Comparison of ENCODE assay signal across 25 cellular contexts in the genomic region with DNA sequence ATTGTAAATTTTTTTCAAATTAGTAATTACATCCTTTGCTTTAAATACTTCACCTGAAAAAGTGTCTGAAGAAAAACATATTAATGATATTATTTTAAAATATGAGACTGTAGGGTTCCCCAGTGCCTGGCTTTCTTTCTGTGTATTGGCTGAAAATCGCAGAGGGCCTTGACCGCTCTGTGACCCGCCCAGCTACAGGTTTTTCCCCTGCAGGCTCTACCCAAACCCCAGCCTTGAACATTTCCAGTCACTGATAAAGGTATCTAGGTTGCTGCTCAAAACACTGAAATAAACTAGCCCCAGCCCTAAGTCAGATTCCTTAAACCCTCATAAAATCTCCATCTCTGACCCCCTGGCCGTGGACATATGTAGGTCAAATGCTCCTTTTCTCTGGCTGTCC.
"Had no signal": no experiment of that assay in that cellular context is flagged by ENCODE, and none has a peak within 500 bp of the region (broad histone marks: within the 10 kb centered on the region; RNA-seq: fewer than 3 reads in every experiment).

No MANE protein-coding gene starts in this region.

- H3K9me3 Mint-ChIP-seq: activated B cell treated with CpG ODN at 0.5 μM for 24 hours; activated CD4-positive, alpha-beta T cell treated with anti-CD3 and anti-CD28 coated beads, Interleukin-2, amount 10 ng/mL, durations not matched to agents 24 days and 14 days had no signal

- H3K9ac ChIP-seq: KMS-11 had no signal

- H3K4me1 Mint-ChIP-seq: activated B cell treated with CpG ODN at 0.5 μM for 24 hours had no signal

- H3K4me3 ChIP-seq: cardiac muscle cell had no signal

- DNase-seq: activated B cell treated with CpG ODN at 0.5 μM for 24 hours; activated CD4-positive, alpha-beta T cell treated with anti-CD3 and anti-CD28 coated beads for 1 hour; activated CD4-positive, alpha-beta T cell treated with anti-CD3 and anti-CD28 coated beads, Interleukin-2, amount 10 ng/mL, durations not matched to agents 24 days and 14 days; activated CD4-positive, alpha-beta T cell treated with anti-CD3 and anti-CD28 coated beads, Interleukin-2, amount 50 U/mL, for 48 hours; activated CD8-positive, alpha-beta memory T cell treated with anti-CD3 and anti-CD28 coated beads, Interleukin-2, amount 50 U/mL, for 48 hours; activated gamma-delta T cell; activated naive CD4-positive, alpha-beta T cell treated with anti-CD3 and anti-CD28 coated beads for 36 hours; activated T-cell treated with anti-CD3 and anti-CD28 coated beads, Interleukin-2, amount 50 U/mL, for 1 hour; brain microvascular endothelial cell; MV-4-11; NCI-H1092 treated with DMSO at 0.1 percent for 48 hours; NCI-H1417 treated with DMSO at 0.1 percent for 48 hours; NCI-H1694; NCI-H2029; NCI-H345; NCI-H510A; NCI-H526 treated with DMSO at 0.1 percent for 48 hours; NCI-H82; SIG-M5; T-helper 17 cell; T1000 had no signal

- FAIRE-seq: TTC549 had no signal

- H3K27me3 ChIP-seq: brain microvascular endothelial cell, cardiac muscle cell had no signal

- H3K27me3 Mint-ChIP-seq: activated B cell treated with CpG ODN at 0.5 μM for 24 hours; activated naive CD8-positive, alpha-beta T cell; T-helper 17 cell had no signal

- H3K27ac Mint-ChIP-seq: activated B cell treated with CpG ODN at 0.5 μM for 24 hours; activated CD4-positive, alpha-beta T cell treated with anti-CD3 and anti-CD28 coated beads, Interleukin-2, amount 10 ng/mL, durations not matched to agents 24 days and 14 days; activated naive CD4-positive, alpha-beta T cell treated with anti-CD3 and anti-CD28 coated beads for 36 hours; activated naive CD8-positive, alpha-beta T cell; T-helper 17 cell had no signal

- ATAC-seq: T-helper 17 cell had no signal

- H3K27ac ChIP-seq: brain microvascular endothelial cell, cardiac muscle cell, KMS-11 had no signal

- H3K36me3 ChIP-seq: brain microvascular endothelial cell, cardiac muscle cell had no signal

- H3K4me3 Mint-ChIP-seq: activated B cell treated with CpG ODN at 0.5 μM for 24 hours; activated CD4-positive, alpha-beta T cell treated with anti-CD3 and anti-CD28 coated beads, Interleukin-2, amount 10 ng/mL, durations not matched to agents 24 days and 14 days; activated naive CD4-positive, alpha-beta T cell treated with anti-CD3 and anti-CD28 coated beads for 36 hours; activated naive CD8-positive, alpha-beta T cell; T-helper 17 cell had no signal
